In genomic region chrX:69613946-69614345, GRCh38 we compare ENCODE assay signal across 37 cellular contexts.
"Had no signal": no experiment of that assay in that cellular context is flagged by ENCODE, and none has a peak within 500 bp of the region (broad histone marks: within the 10 kb centered on the region; RNA-seq: fewer than 3 reads in every experiment).

No MANE protein-coding gene starts in this region.

- FAIRE-seq: TTC549 had no signal

- H3K27ac ChIP-seq: adrenal gland, body of pancreas, brain microvascular endothelial cell, breast epithelium, WERI-Rb-1 had no signal

- H3K4me3 Mint-ChIP-seq: activated CD4-positive, alpha-beta memory T cell treated with anti-CD3 and anti-CD28 coated beads, Interleukin-2, amount 10 ng/mL, durations not matched to agents 7 days and 5 days; activated CD4-positive, alpha-beta T cell treated with anti-CD3 and anti-CD28 coated beads for 36 hours; activated CD4-positive, alpha-beta T cell treated with anti-CD3 and anti-CD28 coated beads, Interleukin-2, amount 10 ng/mL, durations not matched to agents 7 days and 5 days; activated CD8-positive, alpha-beta memory T cell treated with anti-CD3 and anti-CD28 coated beads, Interleukin-2, amount 10 ng/mL, durations not matched to agents 7 days and 5 days; activated CD8-positive, alpha-beta T cell treated with anti-CD3 and anti-CD28 coated beads, Interleukin-2, amount 10 ng/mL, durations not matched to agents 7 days and 5 days; activated naive CD4-positive, alpha-beta T cell treated with anti-CD3 and anti-CD28 coated beads for 36 hours; activated naive CD8-positive, alpha-beta T cell treated with anti-CD3 and anti-CD28 coated beads for 36 hours; activated T-cell treated with anti-CD3 and anti-CD28 coated beads, Interleukin-2, amount 50 U/mL, for 24 hours; T-helper 1 cell treated with Interleukin-12 subunit alpha and Interleukin-12 subunit beta and Interleukin-4 antibody, amounts not matched to agents 30 μg/mL and 1 μg/mL, for 36 hours; T-helper 2 cell treated with Interferon-gamma antibody and Interleukin-4, amounts not matched to agents 5 μg/mL and 100 μg/mL, for 36 hours; WTC11 had no signal

- H3K9me3 ChIP-seq: adrenal gland, body of pancreas, breast epithelium had no signal

- H3K27ac Mint-ChIP-seq: activated CD4-positive, alpha-beta memory T cell treated with anti-CD3 and anti-CD28 coated beads, Interleukin-2, amount 10 ng/mL, durations not matched to agents 7 days and 5 days; activated CD4-positive, alpha-beta T cell treated with anti-CD3 and anti-CD28 coated beads for 36 hours; activated CD4-positive, alpha-beta T cell treated with anti-CD3 and anti-CD28 coated beads, Interleukin-2, amount 10 ng/mL, durations not matched to agents 7 days and 5 days; activated CD8-positive, alpha-beta memory T cell treated with anti-CD3 and anti-CD28 coated beads, Interleukin-2, amount 10 ng/mL, durations not matched to agents 7 days and 5 days; activated CD8-positive, alpha-beta T cell treated with anti-CD3 and anti-CD28 coated beads, Interleukin-2, amount 10 ng/mL, durations not matched to agents 7 days and 5 days; activated naive CD4-positive, alpha-beta T cell treated with anti-CD3 and anti-CD28 coated beads for 36 hours; activated naive CD4-positive, alpha-beta T cell treated with anti-CD3 and anti-CD28 coated beads, Interleukin-2, amount 50 U/mL, for 72 hours; activated naive CD8-positive, alpha-beta T cell treated with anti-CD3 and anti-CD28 coated beads for 36 hours; activated T-cell treated with anti-CD3 and anti-CD28 coated beads, Interleukin-2, amount 50 U/mL, for 24 hours; activated T-helper 2 cell treated with anti-CD3 and anti-CD28 coated beads, Interferon-gamma antibody, Interleukin-2, Interleukin-4, amounts not matched to agents 10 μg/mL and 5 μg/mL and 100 μg/mL, durations not matched to agents 14 hours and 24 hours and 36 hours; T-helper 1 cell treated with Interleukin-12 subunit alpha and Interleukin-12 subunit beta and Interleukin-4 antibody, amounts not matched to agents 30 μg/mL and 1 μg/mL, for 36 hours; T-helper 2 cell treated with Interferon-gamma antibody and Interleukin-4, amounts not matched to agents 5 μg/mL and 100 μg/mL, for 36 hours; WTC11 had no signal

- H3K4me3 ChIP-seq: adrenal gland, body of pancreas, breast epithelium had no signal

- DNase-seq: activated CD4-positive, alpha-beta memory T cell treated with anti-CD3 and anti-CD28 coated beads, Interleukin-2, amount 10 ng/mL, durations not matched to agents 7 days and 5 days; activated CD4-positive, alpha-beta T cell treated with anti-CD3 and anti-CD28 coated beads for 1 hour; activated CD4-positive, alpha-beta T cell treated with anti-CD3 and anti-CD28 coated beads for 36 hours; activated CD4-positive, alpha-beta T cell treated with anti-CD3 and anti-CD28 coated beads for 48 hours; activated CD4-positive, alpha-beta T cell treated with anti-CD3 and anti-CD28 coated beads, Interleukin-2, amount 10 ng/mL, durations not matched to agents 7 days and 5 days; activated CD4-positive, alpha-beta T cell treated with anti-CD3 and anti-CD28 coated beads, Interleukin-2, amount 50 U/mL, for 48 hours; activated CD4-positive, CD25-positive, alpha-beta regulatory T cell; activated CD8-positive, alpha-beta memory T cell treated with anti-CD3 and anti-CD28 coated beads for 24 hours; activated CD8-positive, alpha-beta memory T cell treated with anti-CD3 and anti-CD28 coated beads, Interleukin-2, amount 10 ng/mL, durations not matched to agents 7 days and 5 days; activated CD8-positive, alpha-beta memory T cell treated with anti-CD3 and anti-CD28 coated beads, Interleukin-2, amount 50 U/mL, for 48 hours; activated CD8-positive, alpha-beta T cell treated with anti-CD3 and anti-CD28 coated beads, Interleukin-2, amount 10 ng/mL, durations not matched to agents 7 days and 5 days; activated effector memory CD4-positive, alpha-beta T cell treated with Interleukin-2 at 50 U/mL for 16 hours; activated gamma-delta T cell; activated naive CD4-positive, alpha-beta T cell; activated naive CD4-positive, alpha-beta T cell treated with anti-CD3 and anti-CD28 coated beads for 36 hours; activated naive CD4-positive, alpha-beta T cell treated with anti-CD3 and anti-CD28 coated beads, Interleukin-2, amount 50 U/mL, for 16 hours; activated naive CD8-positive, alpha-beta T cell treated with anti-CD3 and anti-CD28 coated beads for 36 hours; activated T-cell treated with anti-CD3 and anti-CD28 coated beads, Interleukin-2, amount 50 U/mL, for 24 hours; activated T-cell treated with anti-CD3 and anti-CD28 coated beads, Interleukin-2, amount 50 U/mL, for 48 hours; adrenal gland; amniotic stem cell; aorta; body of pancreas; brain microvascular endothelial cell; central memory CD4-positive, alpha-beta T cell; T-helper 1 cell; T-helper 2 cell; T-helper 9 cell; WERI-Rb-1 had no signal

- ATAC-seq: activated CD4-positive, alpha-beta T cell treated with anti-CD3 and anti-CD28 coated beads for 36 hours; activated CD4-positive, CD25-positive, alpha-beta regulatory T cell treated with anti-CD3 and anti-CD28 coated beads, Interleukin-2, amount 50 U/mL, for 24 hours; activated CD8-positive, alpha-beta memory T cell treated with anti-CD3 and anti-CD28 coated beads, Interleukin-2, amount 10 ng/mL, durations not matched to agents 7 days and 5 days; activated CD8-positive, alpha-beta T cell treated with anti-CD3 and anti-CD28 coated beads, Interleukin-2, amount 10 ng/mL, durations not matched to agents 7 days and 5 days; activated naive CD4-positive, alpha-beta T cell treated with anti-CD3 and anti-CD28 coated beads, Interleukin-2, amount 50 U/mL, for 72 hours; body of pancreas; WTC11 had no signal

- H3K27me3 ChIP-seq: body of pancreas had no signal

- H3K9me3 Mint-ChIP-seq: activated CD4-positive, alpha-beta memory T cell treated with anti-CD3 and anti-CD28 coated beads, Interleukin-2, amount 10 ng/mL, durations not matched to agents 7 days and 5 days; activated CD4-positive, alpha-beta T cell treated with anti-CD3 and anti-CD28 coated beads, Interleukin-2, amount 10 ng/mL, durations not matched to agents 7 days and 5 days; activated naive CD4-positive, alpha-beta T cell treated with anti-CD3 and anti-CD28 coated beads for 36 hours; activated naive CD4-positive, alpha-beta T cell treated with anti-CD3 and anti-CD28 coated beads, Interleukin-2, amount 50 U/mL, for 72 hours; activated naive CD8-positive, alpha-beta T cell treated with anti-CD3 and anti-CD28 coated beads for 36 hours; activated T-cell treated with anti-CD3 and anti-CD28 coated beads, Interleukin-2, amount 50 U/mL, for 24 hours; activated T-helper 2 cell treated with anti-CD3 and anti-CD28 coated beads, Interferon-gamma antibody, Interleukin-2, Interleukin-4, amounts not matched to agents 10 μg/mL and 5 μg/mL and 100 μg/mL, durations not matched to agents 14 hours and 24 hours and 36 hours; T-helper 1 cell treated with Interleukin-12 subunit alpha and Interleukin-12 subunit beta and Interleukin-4 antibody, amounts not matched to agents 30 μg/mL and 1 μg/mL, for 36 hours; T-helper 2 cell treated with Interferon-gamma antibody and Interleukin-4, amounts not matched to agents 5 μg/mL and 100 μg/mL, for 36 hours; WTC11 had no signal

- H3K36me3 ChIP-seq: adrenal gland, brain microvascular endothelial cell, breast epithelium, WERI-Rb-1 had no signal

- H3K4me1 Mint-ChIP-seq: activated CD4-positive, alpha-beta T cell treated with anti-CD3 and anti-CD28 coated beads for 36 hours; activated CD4-positive, alpha-beta T cell treated with anti-CD3 and anti-CD28 coated beads, Interleukin-2, amount 10 ng/mL, durations not matched to agents 7 days and 5 days had no signal

- H3K4me1 ChIP-seq: body of pancreas, breast epithelium had no signal

- H3K36me3 Mint-ChIP-seq: activated CD8-positive, alpha-beta memory T cell treated with anti-CD3 and anti-CD28 coated beads, Interleukin-2, amount 10 ng/mL, durations not matched to agents 7 days and 5 days; activated naive CD4-positive, alpha-beta T cell treated with anti-CD3 and anti-CD28 coated beads, Interleukin-2, amount 50 U/mL, for 72 hours; activated naive CD8-positive, alpha-beta T cell treated with anti-CD3 and anti-CD28 coated beads for 36 hours; WTC11 had no signal
